Comparison of ENCODE assay signal across 22 cellular contexts in the genomic region with DNA sequence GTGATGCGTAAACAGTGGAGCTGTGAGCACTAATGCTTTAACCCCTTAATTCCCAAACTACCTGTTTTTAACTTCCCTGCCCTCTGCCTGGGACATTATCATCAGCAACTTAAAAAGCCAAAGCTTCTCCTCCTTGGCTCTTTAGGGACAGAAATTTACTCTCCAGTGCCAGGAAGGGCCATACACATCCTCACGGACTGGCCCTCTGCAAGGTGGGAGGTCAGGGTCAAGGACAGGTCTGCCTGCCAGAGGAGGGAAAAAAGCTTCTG. TPM values are rescaled to one million over a fixed set of nuclear protein-coding genes. Genes with fewer than 3 reads are reported as not detected.
A peak's percentile ranks its signal among the peaks of the same experiment; 100 is the strongest.
DNase-seq lines count a peak whose midpoint lies in the region; FAIRE-seq and TF ChIP-seq lines count a peak whose summit lies in the region.
"Had no signal": no experiment of that assay in that cellular context is flagged by ENCODE, and none has a peak within 500 bp of the region (broad histone marks: within the 10 kb centered on the region; RNA-seq: fewer than 3 reads in every experiment).

No MANE protein-coding gene starts in this region.

- intact Hi-C loops in activated CD4-positive, alpha-beta memory T cell treated with anti-CD3 and anti-CD28 coated beads for 36 hours (cut with micrococcal nuclease), result no loop called here

- no peaks in the 10 kb centered on the region for H3K9me3 Mint-ChIP-seq in activated CD4-positive, alpha-beta memory T cell treated with anti-CD3 and anti-CD28 coated beads for 36 hours
- H3K9me3 Mint-ChIP-seq: CD4-positive, alpha-beta T cell had no signal

- H2BK15ac ChIP-seq in H1 (ENCODE audit: low read length), result peak overlapping the region; percentile 54; the same call in 1 of the 2 replicates
- H2BK15ac ChIP-seq in mesendoderm (replicated peaks; ENCODE audit: low read depth), result no peak overlapping the region

- peak overlapping the region; percentile 67; the same call in 1 of the 2 replicates for H2BK20ac ChIP-seq in H1 (ENCODE audit: low read length)

- no peak overlapping the region for H3K4me3 ChIP-seq in BLaER1
- H3K4me3 ChIP-seq in HUES64 (ENCODE audit: low read length), result no peak overlapping the region
- peak overlapping the region in 1 of 4 experiments; percentile 31; a peak in 2 of 8 replicates for H3K4me3 ChIP-seq in H1 (ENCODE audit: extremely low read depth in 1 of 4, insufficient read depth in 2 of 4, low read depth in 3 of 4, low read length in 4 of 4)
- H3K4me3 ChIP-seq in mesendoderm (ENCODE audit: low read length), result no peak overlapping the region
- H3K4me3 ChIP-seq: BLaER1 treated with 17β-estradiol and CSF1 and Interleukin-3, amounts not matched to agents 10 nM and 100 nM; K562; SJCRH30 had no signal

- no peaks in the 10 kb centered on the region for H3K4me1 Mint-ChIP-seq in activated CD4-positive, alpha-beta memory T cell treated with anti-CD3 and anti-CD28 coated beads for 36 hours (ENCODE audit: low read depth)

- H3K79me2 ChIP-seq in H1 (ENCODE audit: control insufficient read depth in 1 of 2, insufficient read depth in 2 of 2, low read length in 2 of 2) (peaks cover 0 to 4% of the 10 kb centered on the region in 2 experiments; a peak in 1 of 4 replicates), mesendoderm (ENCODE audit: control insufficient read depth, insufficient read depth, low read length) (no peaks in the 10 kb centered on the region)

- FAIRE-seq in H1 (lab: Jason Lieb, UNC), result no peak
- FAIRE-seq: D721Med, GM19239, H54, K562 had no signal

- H3K23ac ChIP-seq in H1 (ENCODE audit: insufficient read length) (no peak overlapping the region), mesendoderm (ENCODE audit: low read length) (no peak overlapping the region)

- no peak overlapping the region for H2AK5ac ChIP-seq in H1 (ENCODE audit: low read depth, low read length)
- H2AK5ac ChIP-seq in mesendoderm (ENCODE audit: low read length), result no peak overlapping the region

- H3K18ac ChIP-seq in H1 (ENCODE audit: extremely low read depth, low read length) (no peak overlapping the region), mesendoderm (ENCODE audit: low read length) (no peak overlapping the region)

- H2AFZ ChIP-seq in H1 (ENCODE audit: low read length), result no peak overlapping the region

- no peaks in the 10 kb centered on the region for H3K36me3 ChIP-seq in BLaER1
- H3K36me3 ChIP-seq in HUES64 (ENCODE audit: insufficient read depth, low read length), result no peaks in the 10 kb centered on the region
- H3K36me3 ChIP-seq in H1 (ENCODE audit: control insufficient read depth in 2 of 4, insufficient read depth in 4 of 4, low read length in 3 of 4), result no peaks in the 10 kb centered on the region
- H3K36me3 ChIP-seq in mesendoderm (ENCODE audit: control insufficient read depth, insufficient read depth, low read length), result no peaks in the 10 kb centered on the region
- H3K36me3 ChIP-seq: BLaER1 treated with 17β-estradiol and CSF1 and Interleukin-3, amounts not matched to agents 10 nM and 100 nM; SJCRH30 had no signal

- H3K4me2 ChIP-seq in BLaER1, result peak overlapping the region; percentile 5; the same call in 1 of the 2 replicates
- peak overlapping the region; percentile 29 to 57 for H3K4me2 ChIP-seq in H1 (ENCODE audit: insufficient read depth in 1 of 2, low read depth in 2 of 2, low read length in 2 of 2)
- H3K4me2 ChIP-seq in mesendoderm (ENCODE audit: low read length), result no peak overlapping the region

- H3K27ac Mint-ChIP-seq in activated CD4-positive, alpha-beta memory T cell treated with anti-CD3 and anti-CD28 coated beads for 36 hours, result no peak overlapping the region
- H3K27ac Mint-ChIP-seq: CD4-positive, alpha-beta T cell had no signal

- H3K14ac ChIP-seq in H1 (ENCODE audit: insufficient read length), result no peak overlapping the region

- WGBS in HUES64, result 15% methylated on average over 1 of the region's 2 CpGs
- 18% methylated on average over 2 of the region's 2 CpGs; no CpG with 5 or more reads in 1 of the 2 experiments for WGBS in H1 (ENCODE audit: extremely low coverage in 1 of 2, insufficient coverage in 1 of 2, insufficient read length in 1 of 2, insufficient replicate concordance in 2 of 2, low coverage in 1 of 2, low lambda C conversion rate in 2 of 2, missing lambda C conversion rate in 1 of 2), 2 experiments
- no CpG with 5 or more reads among the region's 2 CpGs for WGBS in mesendoderm (ENCODE audit: extremely low coverage, insufficient coverage, low lambda C conversion rate)

- H2BK12ac ChIP-seq in H1 (ENCODE audit: low read depth, low read length), result peak overlapping the region; percentile 77; the same call in 1 of the 2 replicates

- no peak for TF ChIP-seq RAD21 in H1 (IDR thresholded peaks at IDR 0.05 in 1 of 2, conservative IDR thresholded peaks at IDR 0.05 in 1 of 2; ENCODE audit: low read depth in 2 of 2, low read length in 2 of 2)

- H2BK5ac ChIP-seq in H1 (ENCODE audit: low read depth, low read length) (no peak overlapping the region), mesendoderm (ENCODE audit: low read length) (no peak overlapping the region)

- no peak overlapping the region for H3K4me3 Mint-ChIP-seq in activated CD4-positive, alpha-beta memory T cell treated with anti-CD3 and anti-CD28 coated beads for 36 hours
- H3K4me3 Mint-ChIP-seq: CD4-positive, alpha-beta T cell had no signal

- H3K36me3 Mint-ChIP-seq in activated CD4-positive, alpha-beta memory T cell treated with anti-CD3 and anti-CD28 coated beads for 36 hours, result no peaks in the 10 kb centered on the region

- no peak overlapping the region for H3K27ac ChIP-seq in BLaER1
- peak overlapping the region; percentile 84; the same call in 1 of the 2 replicates for H3K27ac ChIP-seq in HUES64 (ENCODE audit: low read depth, low read length)
- no peak overlapping the region for H3K27ac ChIP-seq in H1 (ENCODE audit: low read depth, low read length)
- H3K27ac ChIP-seq in mesendoderm (ENCODE audit: low read depth, low read length), result no peak overlapping the region
- H3K27ac ChIP-seq: BLaER1 treated with 17β-estradiol and CSF1 and Interleukin-3, amounts not matched to agents 10 nM and 100 nM; SJCRH30 had no signal

- TF ChIP-seq POLR2A in H1 (IDR thresholded peaks at IDR 0.05; ENCODE audit: control extremely low read depth in 1 of 2, low read depth in 2 of 2, low read length in 2 of 2), result no peak

- H3K56ac ChIP-seq in H1 (replicated peaks; ENCODE audit: insufficient read length, low read depth, low read length), result no peak overlapping the region
- H3K56ac ChIP-seq in mesendoderm (ENCODE audit: low read length), result peak overlapping the region; percentile 51

- H3K27me3 ChIP-seq in BLaER1 (no peaks in the 10 kb centered on the region), HUES64 (ENCODE audit: insufficient read depth, low read length) (no peaks in the 10 kb centered on the region), H1 (replicated peaks in 1 of 4; ENCODE audit: control insufficient read depth in 3 of 4, extremely low read depth in 1 of 4, insufficient read depth in 3 of 4, low read length in 3 of 4) (no peaks in the 10 kb centered on the region), mesendoderm (ENCODE audit: insufficient read depth, low read length, poor library complexity) (no peaks in the 10 kb centered on the region)
- H3K27me3 ChIP-seq: BLaER1 treated with 17β-estradiol and CSF1 and Interleukin-3, amounts not matched to agents 10 nM and 100 nM; SJCRH30 had no signal

- H4K8ac ChIP-seq in H1 (ENCODE audit: extremely low read depth, insufficient read depth, low read length) (no peak overlapping the region), mesendoderm (ENCODE audit: low read depth, low read length) (no peak overlapping the region)

- H3K4ac ChIP-seq in H1 (replicated peaks; ENCODE audit: insufficient read length, low read depth, low read length), result peak overlapping the region; percentile 95
- H3K4ac ChIP-seq in mesendoderm (ENCODE audit: low read depth, low read length), result no peak overlapping the region

- H3K4me1 ChIP-seq in BLaER1 (peaks cover 15% of the 10 kb centered on the region), HUES64 (ENCODE audit: insufficient read depth, low read length) (peaks cover 49% of the 10 kb centered on the region), H1 (replicated peaks in 1 of 4; ENCODE audit: control insufficient read depth in 3 of 4, insufficient read depth in 4 of 4, low read length in 3 of 4) (peaks cover 16 to 28% (median 23%) of the 10 kb centered on the region in 4 experiments), mesendoderm (ENCODE audit: control insufficient read depth, low read depth, low read length) (peaks cover 5% of the 10 kb centered on the region)
- H3K4me1 ChIP-seq: SJCRH30 had no signal

- TF ChIP-seq CTCF in H1 (IDR thresholded peaks at IDR 0.05; ENCODE audit: control extremely low read depth in 1 of 3, insufficient read depth in 1 of 3, low read depth in 1 of 3, low read length in 3 of 3), result no peak

- no peaks in the 10 kb centered on the region for H3K27me3 Mint-ChIP-seq in activated CD4-positive, alpha-beta memory T cell treated with anti-CD3 and anti-CD28 coated beads for 36 hours
- H3K27me3 Mint-ChIP-seq: CD4-positive, alpha-beta T cell had no signal

- POLR2A ChIA-PET in H1 (lab: Charles Lee; ENCODE audit: partially characterized antibody), result interaction anchor here (1.2 to 2.3 kb wide), 5 partner anchors 9 to 48 kb away, joined by 3 to 16 read pairs (median 4); a partner anchor contains a TSS
- POLR2A ChIA-PET in activated CD4-positive, alpha-beta memory T cell treated with anti-CD3 and anti-CD28 coated beads for 36 hours (lab: Charles Lee), result no interaction called here

- H4K20me1 ChIP-seq in BLaER1 (peaks cover 4% of the 10 kb centered on the region; the same call in 1 of the 2 replicates), H1 (replicated peaks in 1 of 2; ENCODE audit: control insufficient read depth in 1 of 2, insufficient read depth in 2 of 2, low read length in 2 of 2) (no peaks in the 10 kb centered on the region)
- H4K20me1 ChIP-seq: BLaER1 treated with 17β-estradiol and CSF1 and Interleukin-3, amounts not matched to agents 10 nM and 100 nM had no signal

- CTCF ChIA-PET in H1 (lab: Charles Lee; ENCODE audit: partially characterized antibody), result interaction anchor here (0.7 to 2.2 kb wide), 6 partner anchors 14 to 92 kb away, joined by 3 to 7 read pairs (median 4); no protein-coding TSS in a partner anchor
- CTCF ChIA-PET in activated CD4-positive, alpha-beta memory T cell treated with anti-CD3 and anti-CD28 coated beads for 36 hours (lab: Charles Lee), result no interaction called here

- no peaks in the 10 kb centered on the region for H3K23me2 ChIP-seq in H1 (ENCODE audit: low read depth, low read length)

- H3K79me1 ChIP-seq in H1 (ENCODE audit: low read depth, low read length), result peaks cover 3% of the 10 kb centered on the region; the same call in 1 of the 2 replicates
- H3K79me1 ChIP-seq in mesendoderm (ENCODE audit: low read length), result no peaks in the 10 kb centered on the region

- no peak for TF ChIP-seq EP300 in H1 (IDR thresholded peaks at IDR 0.05; ENCODE audit: borderline replicate concordance in 1 of 2, low read depth in 2 of 2, low read length in 2 of 2)

- no peaks in the 10 kb centered on the region for H3K9me3 ChIP-seq in BLaER1
- no peaks in the 10 kb centered on the region for H3K9me3 ChIP-seq in HUES64 (ENCODE audit: insufficient read depth, low read depth, low read length)
- no peaks in the 10 kb centered on the region for H3K9me3 ChIP-seq in H1 (ENCODE audit: insufficient read depth in 2 of 2, low read depth in 1 of 2, low read length in 1 of 2)
- H3K9me3 ChIP-seq: BLaER1 treated with 17β-estradiol and CSF1 and Interleukin-3, amounts not matched to agents 10 nM and 100 nM; SJCRH30 had no signal

- H4K5ac ChIP-seq in H1 (ENCODE audit: insufficient read length, low read depth, low read length) (peak overlapping the region; percentile 8), mesendoderm (ENCODE audit: low read length) (no peak overlapping the region)

- H3K9ac ChIP-seq in BLaER1, result no peak overlapping the region
- H3K9ac ChIP-seq in HUES64 (ENCODE audit: low read depth, low read length), result 0 out of 2 replicates have a peak overlapping the region, but pooled peaks have one; percentile 13
- H3K9ac ChIP-seq in H1 (replicated peaks in 1 of 4; ENCODE audit: extremely low read depth in 1 of 4, low read depth in 3 of 4, low read length in 3 of 4), result no peak overlapping the region; a peak in 1 of 7 replicates
- H3K9ac ChIP-seq in mesendoderm (ENCODE audit: low read length), result no peak overlapping the region
- H3K9ac ChIP-seq: BLaER1 treated with 17β-estradiol and CSF1 and Interleukin-3, amounts not matched to agents 10 nM and 100 nM had no signal

- DNase-seq in H1 (ENCODE audit: low read depth in 1 of 2, low spot score in 2 of 2) (no peak), mesendoderm (no peak), NCI-H2171 treated with DMSO at 0.1 percent for 48 hours (lab: John Stamatoyannopoulos, UW) (no peak), glomerular visceral epithelial cell (ENCODE audit: extremely low spot score) (no peak)
- DNase-seq in activated CD4-positive, alpha-beta memory T cell treated with anti-CD3 and anti-CD28 coated beads for 36 hours, result no peak
- DNase-seq in activated T-cell treated with anti-CD3 and anti-CD28 coated beads, Interleukin-2, amount 50 U/mL, for 1 hour, result no peak
- DNase-seq: 8988T; CD4-positive, alpha-beta T cell; Kasumi-1; NCI-H1105; NCI-H1436 treated with DMSO at 0.1 percent for 48 hours; NCI-H187 treated with DMSO at 0.1 percent for 48 hours; NCI-H524; NCI-H774; SJCRH30 had no signal

- H4K91ac ChIP-seq in H1 (replicated peaks; ENCODE audit: insufficient read length, low read length), result peak overlapping the region; percentile 30

- H2BK120ac ChIP-seq in H1 (replicated peaks; ENCODE audit: low read depth, low read length), result peak overlapping the region; percentile 26
- no peak overlapping the region for H2BK120ac ChIP-seq in mesendoderm (ENCODE audit: low read depth, low read length)

RNA-seq across cellular contexts. Expression of a gene that starts 21.5 kb away (rescaled TPM):
- 12.4 TPM for polyA plus RNA-seq in HUES64 (2013, experiment 1 of 2)
- 12.3 TPM for polyA plus RNA-seq in HUES64 (2013, experiment 2 of 2)
- 14.0 and 17.6 TPM in 2 replicates for total RNA-seq in H1 (2021; fragmentation: NEBNext Ultra II Directional; extraction: Animal tissue kit (Norgen Biotek cat#: 25700))
- polyA plus RNA-seq in H1 (2011; rRNA removed), result 7.7 and 9.8 TPM in 2 replicates
- polyA plus RNA-seq in H1 (2011; cell fraction: cytosol; rRNA removed), result 8.6 TPM
- polyA plus RNA-seq in H1 (2011; cell fraction: nucleus; rRNA removed), result 15.1 TPM
- 16.4 to 18.4 TPM (median 16.8 TPM) in 4 replicates for polyA plus RNA-seq in H1 (2012, experiment 1 of 2)
- polyA plus RNA-seq in H1 (2012, experiment 2 of 2), result 10.2 TPM
- polyA plus RNA-seq in H1 (2013, experiment 1 of 2), result 12.9 TPM
- 11.6 TPM for polyA plus RNA-seq in H1 (2013, experiment 2 of 2)
- 14.5 and 19.8 TPM in 2 replicates for polyA minus RNA-seq in H1 (2011; rRNA and poly(A)+ RNA removed)
- 14.8 TPM for polyA minus RNA-seq in H1 (2011; cell fraction: cytosol; rRNA and poly(A)+ RNA removed)
- polyA minus RNA-seq in H1 (2011; cell fraction: nucleus; rRNA and poly(A)+ RNA removed), result 27.8 TPM
- 6.5 TPM for polyA plus RNA-seq in mesendoderm (2013, experiment 1 of 2)
- 6.1 TPM for polyA plus RNA-seq in mesendoderm (2013, experiment 2 of 2)
- total RNA-seq in activated CD4-positive, alpha-beta memory T cell treated with anti-CD3 and anti-CD28 coated beads for 36 hours, result 1 to 10 TPM; 2.5 to 3.2 TPM
- total RNA-seq: K562 had no signal
- polyA plus RNA-seq: K562 had no signal
